ENCODE assay signal across 13 cellular contexts in genomic region chr7:65448824-65449504, GRCh38.
A peak's percentile ranks its signal among the peaks of the same experiment; 100 is the strongest.
DNase-seq lines count a peak whose midpoint lies in the region; ATAC-seq and TF ChIP-seq lines count a peak whose summit lies in the region.
"Had no signal": no experiment of that assay in that cellular context is flagged by ENCODE, and none has a peak within 500 bp of the region (broad histone marks: within the 10 kb centered on the region; RNA-seq: fewer than 3 reads in every experiment).

No MANE protein-coding gene starts in this region.

- H3K9me3 Mint-ChIP-seq in MCF 10A (ENCODE audit: unreplicated experiment), result peaks cover 5% of the 10 kb centered on the region
- peaks cover 7% of the 10 kb centered on the region for H3K9me3 Mint-ChIP-seq in memory B cell

- no peaks in the 10 kb centered on the region for H3K27me3 Mint-ChIP-seq in MCF 10A (ENCODE audit: insufficient read depth, unreplicated experiment)
- H3K27me3 Mint-ChIP-seq in memory B cell, result peaks cover 1% of the 10 kb centered on the region

- TF ChIP-seq CTCF in MCF 10A (IDR thresholded peaks at IDR 0.05; ENCODE audit: unreplicated experiment), result no peak

- H3K9me3 ChIP-seq in SJCRH30 (replicated peaks), result 0 out of 2 replicates have a peak, but pooled peaks cover 2% of the 10 kb centered on the region
- H3K9me3 ChIP-seq: sigmoid colon had no signal

- no peak overlapping the region for H3K4me3 ChIP-seq in SJCRH30
- H3K4me3 ChIP-seq: sigmoid colon had no signal

- H3K36me3 Mint-ChIP-seq in MCF 10A (ENCODE audit: insufficient read depth, unreplicated experiment) (no peaks in the 10 kb centered on the region), memory B cell (peaks cover 6% of the 10 kb centered on the region)

- H3K4me1 Mint-ChIP-seq in MCF 10A (ENCODE audit: insufficient read depth, unreplicated experiment), result peaks cover 8% of the 10 kb centered on the region
- H3K4me1 Mint-ChIP-seq in memory B cell, result peaks cover 15% of the 10 kb centered on the region
- H3K4me1 Mint-ChIP-seq: H9 had no signal

- CTCF ChIA-PET in MCF 10A (lab: Yijun Ruan, JAX), result interaction anchor here (0.7 kb wide), 1 partner anchor 142 kb away, joined by 3 read pairs; no protein-coding TSS in a partner anchor
- CTCF ChIA-PET in HEK293T (lab: Yijun Ruan, JAX), result no interaction called here

- H3K27ac ChIP-seq in SJCRH30, result no peak overlapping the region
- H3K27ac ChIP-seq: sigmoid colon had no signal

- POLR2A ChIA-PET in MCF 10A (lab: Yijun Ruan, JAX) (no interaction called here), HEK293T (lab: Yijun Ruan, JAX) (no interaction called here)

- intact Hi-C loops in MCF 10A (cut with micrococcal nuclease), result loop anchor here (10.0 kb wide), 1 partner anchor 74 kb away; the partner anchor contains the start of gene ZNF92

- no peaks in the 10 kb centered on the region for H3K27me3 ChIP-seq in SJCRH30
- H3K27me3 ChIP-seq: sigmoid colon had no signal

- peak overlapping the region; percentile 25 for H3K27ac Mint-ChIP-seq in MCF 10A (ENCODE audit: low read depth, unreplicated experiment)
- H3K27ac Mint-ChIP-seq in memory B cell, result peak overlapping the region; percentile 48
- H3K27ac Mint-ChIP-seq: H9 had no signal

- no peaks in the 10 kb centered on the region for H3K36me3 ChIP-seq in SJCRH30
- H3K36me3 ChIP-seq: sigmoid colon had no signal

- BruUV-seq in MCF 10A (replicated peaks; lab: Mats Ljungman, UMichigan), result no TSS peak

- no peaks in the 10 kb centered on the region for H3K4me1 ChIP-seq in SJCRH30

- DNase-seq in AG20443 (ENCODE audit: low spot score) (peak; percentile 65), HPDE6-E6E7 (ENCODE audit: extremely low spot score) (peak; percentile 62), MCF 10A (ENCODE audit: unreplicated experiment) (peak; percentile 64), memory B cell (ENCODE audit: low spot score in 2 of 2) (no peak), NOMO-1 (lab: John Stamatoyannopoulos, UW; ENCODE audit: unreplicated experiment in 2 of 2) (no peak), SJCRH30 (no peak), HEK293T (ENCODE audit: extremely low spot score) (no peak)
- DNase-seq: activated CD4-positive, alpha-beta T cell treated with anti-CD3 and anti-CD28 coated beads, Interleukin-2, amount 50 U/mL, for 1 hour; H9; SIG-M5; sigmoid colon; stimulated activated CD8-positive, alpha-beta memory T cell treated with anti-CD3 and anti-CD28 coated beads, Interleukin-4, amount 100 ng/mL, for 48 hours had no signal

- H3K4me3 Mint-ChIP-seq in MCF 10A (ENCODE audit: unreplicated experiment) (no peak overlapping the region), memory B cell (no peak overlapping the region)
- H3K4me3 Mint-ChIP-seq: H9 had no signal

- ATAC-seq in memory B cell (ENCODE audit: low read depth) (no peak), GM18498 (IDR thresholded peaks at IDR 0.05; ENCODE audit: unreplicated experiment) (no peak)

TF ChIP-seq in HEK293T, 16 proteins besides CTCF, POLR2A, EP300 and RAD21:
- TF ChIP-seq HDGF (IDR thresholded peaks at IDR 0.05; ENCODE audit: borderline replicate concordance) (no peak), CTBP1 (IDR thresholded peaks at IDR 0.05; ENCODE audit: borderline replicate concordance) (no peak), NFRKB (IDR thresholded peaks at IDR 0.05) (no peak), FOXA1 (IDR thresholded peaks at IDR 0.05) (no peak), SUZ12 (IDR thresholded peaks at IDR 0.05) (no peak), BHLHE40 (IDR thresholded peaks at IDR 0.05; ENCODE audit: borderline replicate concordance) (no peak), ARNT (IDR thresholded peaks at IDR 0.05) (no peak), FOXK2 (IDR thresholded peaks at IDR 0.05) (no peak), SP1 (IDR thresholded peaks at IDR 0.05) (no peak), ELF4 (IDR thresholded peaks at IDR 0.05) (no peak), TARDBP (IDR thresholded peaks at IDR 0.05) (no peak), ZNF384 (IDR thresholded peaks at IDR 0.05) (no peak), PKNOX1 (IDR thresholded peaks at IDR 0.05) (no peak), LEF1 (IDR thresholded peaks at IDR 0.05; ENCODE audit: borderline replicate concordance) (no peak), L3MBTL2 (conservative IDR thresholded peaks at IDR 0.05) (no peak), FOXM1 (IDR thresholded peaks at IDR 0.05; ENCODE audit: borderline replicate concordance) (no peak)

Comparison
In these comparisons a context has a peak if more than half of its experiments do, and no peak if none do; other contexts are left out.
1. DNase-seq: peak in AG20443 (single experiment), HPDE6-E6E7 (single experiment) and MCF 10A (single experiment); none in memory B cell (0 of 2), NOMO-1 (0 of 2), SJCRH30 (0 of 2) and HEK293T (single experiment).